Comparison of ENCODE assay signal across 10 cellular contexts in genomic region chr1:247114351-247115140, GRCh38.
"Had no signal": no experiment of that assay in that cellular context is flagged by ENCODE, and none has a peak within 500 bp of the region (broad histone marks: within the 10 kb centered on the region; RNA-seq: fewer than 3 reads in every experiment).

No MANE protein-coding gene starts in this region.

- H3K36me3 Mint-ChIP-seq: activated naive CD8-positive, alpha-beta T cell treated with anti-CD3 and anti-CD28 coated beads for 36 hours had no signal

- H3K9me3 ChIP-seq: stomach, thoracic aorta had no signal

- H3K4me3 ChIP-seq: dorsolateral prefrontal cortex, stomach, thoracic aorta had no signal

- H3K27ac Mint-ChIP-seq: activated naive CD8-positive, alpha-beta T cell treated with anti-CD3 and anti-CD28 coated beads for 36 hours had no signal

- H3K27me3 ChIP-seq: dorsolateral prefrontal cortex had no signal

- FAIRE-seq: urothelium cell line had no signal

- DNase-seq: activated CD4-positive, alpha-beta T cell treated with anti-CD3 and anti-CD28 coated beads for 48 hours; activated CD8-positive, alpha-beta memory T cell treated with anti-CD3 and anti-CD28 coated beads for 24 hours; activated naive CD8-positive, alpha-beta T cell treated with anti-CD3 and anti-CD28 coated beads for 36 hours; dorsolateral prefrontal cortex; occipital lobe; stimulated activated CD4-positive, alpha-beta T cell treated with anti-CD3 and anti-CD28 coated beads, Interleukin-12 subunit alpha, Interleukin-12 subunit beta, amount 100 ng/mL, for 4 hours; stomach; T-helper 1 cell had no signal

- H3K4me3 Mint-ChIP-seq: activated naive CD8-positive, alpha-beta T cell treated with anti-CD3 and anti-CD28 coated beads for 36 hours had no signal

- H3K36me3 ChIP-seq: stomach, thoracic aorta had no signal

- H3K27ac ChIP-seq: dorsolateral prefrontal cortex, stomach, thoracic aorta had no signal
